Comparison of ENCODE assay signal across 20 cellular contexts in genomic region chr14:80549141-80549540, GRCh38.
"Had no signal": no experiment of that assay in that cellular context is flagged by ENCODE, and none has a peak within 500 bp of the region (broad histone marks: within the 10 kb centered on the region; RNA-seq: fewer than 3 reads in every experiment).

No MANE protein-coding gene starts in this region.

- H3K4me1 ChIP-seq: ascending aorta, breast epithelium, colonic mucosa, neural progenitor cell, upper lobe of left lung had no signal

- ATAC-seq: SK-N-SH treated with all-trans-retinoic acid at 6 μM for 48 hours had no signal

- H3K9me3 ChIP-seq: ascending aorta, breast epithelium, colonic mucosa, ovary, upper lobe of left lung had no signal

- H3K27me3 ChIP-seq: ascending aorta, breast epithelium, colonic mucosa, neural progenitor cell, ovary, upper lobe of left lung had no signal

- H3K27me3 Mint-ChIP-seq: activated naive CD4-positive, alpha-beta T cell treated with anti-CD3 and anti-CD28 coated beads, Interleukin-2, amount 10 ng/mL, durations not matched to agents 7 days and 5 days had no signal

- H3K36me3 Mint-ChIP-seq: activated naive CD4-positive, alpha-beta T cell treated with anti-CD3 and anti-CD28 coated beads, Interleukin-2, amount 10 ng/mL, durations not matched to agents 7 days and 5 days; neural progenitor cell had no signal

- H3K27ac ChIP-seq: ascending aorta, breast epithelium, colonic mucosa, neural progenitor cell, ovary, skin epidermis, upper lobe of left lung had no signal

- H3K4me3 ChIP-seq: ascending aorta, breast epithelium, colonic mucosa, neural progenitor cell, ovary, skin epidermis, upper lobe of left lung had no signal

- H3K9me3 Mint-ChIP-seq: activated naive CD4-positive, alpha-beta T cell treated with anti-CD3 and anti-CD28 coated beads, Interleukin-2, amount 10 ng/mL, durations not matched to agents 7 days and 5 days; activated T-helper 2 cell treated with anti-CD3 and anti-CD28 coated beads, Interferon-gamma antibody, Interleukin-2, Interleukin-4, amounts not matched to agents 10 μg/mL and 5 μg/mL and 100 μg/mL, durations not matched to agents 14 hours and 24 hours and 36 hours; neural progenitor cell had no signal

- H3K27ac Mint-ChIP-seq: activated naive CD4-positive, alpha-beta T cell treated with anti-CD3 and anti-CD28 coated beads, Interleukin-2, amount 10 ng/mL, durations not matched to agents 7 days and 5 days; activated T-helper 2 cell treated with anti-CD3 and anti-CD28 coated beads, Interferon-gamma antibody, Interleukin-2, Interleukin-4, amounts not matched to agents 10 μg/mL and 5 μg/mL and 100 μg/mL, durations not matched to agents 14 hours and 24 hours and 36 hours; neural progenitor cell had no signal

- H3K4me3 Mint-ChIP-seq: activated naive CD4-positive, alpha-beta T cell treated with anti-CD3 and anti-CD28 coated beads, Interleukin-2, amount 10 ng/mL, durations not matched to agents 7 days and 5 days; neural progenitor cell had no signal

- H3K36me3 ChIP-seq: ascending aorta, colonic mucosa, neural progenitor cell, ovary, upper lobe of left lung had no signal

- H3K4me1 Mint-ChIP-seq: neural progenitor cell had no signal

- DNase-seq: activated CD4-positive, alpha-beta T cell treated with anti-CD3 and anti-CD28 coated beads for 1 hour; activated CD4-positive, alpha-beta T cell treated with anti-CD3 and anti-CD28 coated beads, Interleukin-2, amount 50 U/mL, for 4 hours; activated naive CD4-positive, alpha-beta T cell treated with anti-CD3 and anti-CD28 coated beads, Interleukin-2, amount 10 ng/mL, durations not matched to agents 7 days and 5 days; activated T-cell treated with anti-CD3 and anti-CD28 coated beads for 4 hours; colonic mucosa; islet precursor cell; retina; stimulated activated CD4-positive, alpha-beta T cell treated with anti-CD3 and anti-CD28 coated beads, Interleukin-15, amount 100 ng/mL, for 24 hours; stimulated activated CD4-positive, alpha-beta T cell treated with anti-CD3 and anti-CD28 coated beads, Interleukin-4, amount 100 ng/mL, for 24 hours; stimulated activated CD8-positive, alpha-beta memory T cell treated with anti-CD3 and anti-CD28 coated beads, Interleukin-4, amount 100 ng/mL, for 48 hours; stimulated activated naive CD4-positive, alpha-beta T cell treated with Interleukin-2 at 50 U/mL for 16 hours; T-helper 1 cell; upper lobe of left lung had no signal
